ENCODE assay signal across 28 cellular contexts in genomic region chr2:60778352-60778751, GRCh38.
"Had no signal": no experiment of that assay in that cellular context is flagged by ENCODE, and none has a peak within 500 bp of the region (broad histone marks: within the 10 kb centered on the region; RNA-seq: fewer than 3 reads in every experiment).

No MANE protein-coding gene starts in this region.

- FAIRE-seq: colon, endometrium, endothelial cell of umbilical vein, frontal cortex had no signal

- H3K9me3 ChIP-seq: colonic mucosa, esophagus muscularis mucosa, esophagus squamous epithelium, gastrocnemius medialis, gastroesophageal sphincter, heart left ventricle, heart right ventricle had no signal

- DNase-seq: colonic mucosa; cortex of kidney; dermis blood vessel endothelial cell; dorsolateral prefrontal cortex; effector CD4-positive, alpha-beta T cell; effector CD8-positive, alpha-beta T cell; effector memory CD4-positive, alpha-beta T cell; effector memory CD8-positive, alpha-beta T cell; endodermal cell; erythroblast; esophagus squamous epithelium; foreskin fibroblast; foreskin keratinocyte; foreskin melanocyte; gastrocnemius medialis; glutamatergic neuron; head of caudate nucleus; heart left ventricle; heart right ventricle had no signal

- H3K4me3 ChIP-seq: colonic mucosa, coronary artery, dorsolateral prefrontal cortex, esophagus muscularis mucosa, esophagus squamous epithelium, gastrocnemius medialis, gastroesophageal sphincter, heart left ventricle, heart right ventricle had no signal

- H3K27ac ChIP-seq: colonic mucosa, coronary artery, dorsolateral prefrontal cortex, epithelial cell of prostate, esophagus muscularis mucosa, esophagus squamous epithelium, foreskin keratinocyte, gastrocnemius medialis, gastroesophageal sphincter, heart left ventricle, heart right ventricle had no signal

- ATAC-seq: effector memory CD8-positive, alpha-beta T cell; esophagus mucosa; foreskin keratinocyte; gastrocnemius medialis; gastroesophageal sphincter; heart left ventricle; heart right ventricle had no signal

- H3K4me1 ChIP-seq: colonic mucosa, esophagus muscularis mucosa, esophagus squamous epithelium, foreskin keratinocyte, gastrocnemius medialis, gastroesophageal sphincter had no signal

- H3K27me3 ChIP-seq: colonic mucosa, dorsolateral prefrontal cortex, esophagus muscularis mucosa, esophagus squamous epithelium, foreskin keratinocyte, gastrocnemius medialis, gastroesophageal sphincter, heart left ventricle, heart right ventricle had no signal
